ENCODE assay signal across 13 cellular contexts in genomic region chr3:71254251-71254650, GRCh38.
DNase-seq lines count a peak whose midpoint lies in the region; ATAC-seq and TF ChIP-seq lines count a peak whose summit lies in the region.
"Had no signal": no experiment of that assay in that cellular context is flagged by ENCODE, and none has a peak within 500 bp of the region (broad histone marks: within the 10 kb centered on the region; RNA-seq: fewer than 3 reads in every experiment).

No MANE protein-coding gene starts in this region.

- TF ChIP-seq CTCF in Peyer's patch (IDR thresholded peaks at IDR 0.05) (no peak), heart right ventricle (IDR thresholded peaks at IDR 0.05) (no peak), dorsolateral prefrontal cortex (IDR thresholded peaks at IDR 0.05 in 54 of 56, conservative IDR thresholded peaks at IDR 0.05 in 2 of 56; ENCODE audit: low read depth in 1 of 56, partially characterized antibody in 56 of 56) (no peak), tibial nerve (IDR thresholded peaks at IDR 0.05) (no peak)

- WGBS in heart right ventricle, 2 donors: 51 to 57% methylated on average over 4 of the region's 4 CpGs
- 76 to 82% methylated on average over 4 of the region's 4 CpGs for WGBS in tibial nerve, 2 donors

- H3K36me3 ChIP-seq in Peyer's patch (no peaks in the 10 kb centered on the region), heart right ventricle (no peaks in the 10 kb centered on the region), tibial nerve (no peaks in the 10 kb centered on the region)
- H3K36me3 ChIP-seq in naive thymus-derived CD4-positive, alpha-beta T cell (ENCODE audit: control insufficient read depth in 2 of 3, insufficient read depth in 3 of 3, low read length in 3 of 3): peaks cover 0 to 10% (median 0%) of the 10 kb centered on the region in 3 experiments

- DNase-seq in ACHN (peak; percentile 57), Peyer's patch (peak in 1 of 3 donors; percentile 53), heart right ventricle (no peak), dorsolateral prefrontal cortex (no peak), CD1c-positive myeloid dendritic cell (ENCODE audit: extremely low spot score) (no peak), tibial nerve (ENCODE audit: low spot score in 2 of 2) (no peak)
- DNase-seq in naive thymus-derived CD4-positive, alpha-beta T cell: no peak
- no peak for DNase-seq in activated CD8-positive, alpha-beta memory T cell treated with anti-CD3 and anti-CD28 coated beads for 24 hours
- DNase-seq: activated CD4-positive, alpha-beta T cell treated with anti-CD3 and anti-CD28 coated beads for 4 hours; HCEC 1CT; NCI-H1417 treated with DMSO at 0.1 percent for 48 hours; T-helper 2 cell; testis had no signal

- peak overlapping the region in 8 of 9 donors; percentile 52 to 77 (median 64) for H3K27ac Mint-ChIP-seq in naive thymus-derived CD4-positive, alpha-beta T cell

- no peaks in the 10 kb centered on the region for H3K9me3 ChIP-seq in Peyer's patch
- H3K9me3 ChIP-seq in heart right ventricle: no peaks in the 10 kb centered on the region
- H3K9me3 ChIP-seq in naive thymus-derived CD4-positive, alpha-beta T cell (ENCODE audit: control insufficient read depth in 2 of 3, low read length in 3 of 3): no peaks in the 10 kb centered on the region
- no peaks in the 10 kb centered on the region for H3K9me3 ChIP-seq in tibial nerve
- H3K9me3 ChIP-seq: testis had no signal

- H3K36me3 Mint-ChIP-seq in naive thymus-derived CD4-positive, alpha-beta T cell: peaks cover 4 to 63% (median 23%) of the 10 kb centered on the region in 5 donors

- H3K27me3 ChIP-seq in Peyer's patch: no peaks in the 10 kb centered on the region
- no peaks in the 10 kb centered on the region for H3K27me3 ChIP-seq in heart right ventricle
- no peaks in the 10 kb centered on the region for H3K27me3 ChIP-seq in naive thymus-derived CD4-positive, alpha-beta T cell (ENCODE audit: control insufficient read depth in 2 of 2, insufficient read depth in 2 of 2, low read length in 2 of 2)
- H3K27me3 ChIP-seq in dorsolateral prefrontal cortex: no peaks in the 10 kb centered on the region
- H3K27me3 ChIP-seq in tibial nerve: no peaks in the 10 kb centered on the region
- H3K27me3 ChIP-seq: testis had no signal

- in situ Hi-C loops in ACHN (cut with HindIII; ENCODE audit: low pct_ligation_motif_present, low pct_unique_long_range_greater_than_20kb, low sequenced_read_pairs): no loop called here

- peaks cover 7 to 94% (median 81%) of the 10 kb centered on the region in 7 donors for H3K4me1 Mint-ChIP-seq in naive thymus-derived CD4-positive, alpha-beta T cell

- peak in 7 of 8 donors; percentile 48 to 82 (median 69) for ATAC-seq in heart right ventricle
- no peak for ATAC-seq in naive thymus-derived CD4-positive, alpha-beta T cell

- no peaks in the 10 kb centered on the region for H3K27me3 Mint-ChIP-seq in naive thymus-derived CD4-positive, alpha-beta T cell

- peaks cover 0 to 3% (median 0%) of the 10 kb centered on the region in 11 donors for H3K9me3 Mint-ChIP-seq in naive thymus-derived CD4-positive, alpha-beta T cell

- peak overlapping the region in 1 of 10 donors; percentile 14 for H3K4me3 Mint-ChIP-seq in naive thymus-derived CD4-positive, alpha-beta T cell

- CTCF ChIA-PET in naive thymus-derived CD4-positive, alpha-beta T cell (lab: Charles Lee): no interaction called here

- TF ChIP-seq EP300 in tibial nerve (IDR thresholded peaks at IDR 0.05): no peak

- POLR2A ChIA-PET in naive thymus-derived CD4-positive, alpha-beta T cell (lab: Charles Lee): interaction anchor here (0.8 to 1.3 kb wide), 2 partner anchors 11 to 169 kb away, joined by 3 read pairs; no protein-coding TSS in a partner anchor

- H3K4me3 ChIP-seq in Peyer's patch (no peak overlapping the region), heart right ventricle (no peak overlapping the region), dorsolateral prefrontal cortex (no peak overlapping the region), tibial nerve (no peak overlapping the region)
- no peak overlapping the region for H3K4me3 ChIP-seq in naive thymus-derived CD4-positive, alpha-beta T cell (ENCODE audit: low read length)
- H3K4me3 ChIP-seq: testis had no signal

- TF ChIP-seq POLR2A in Peyer's patch (IDR thresholded peaks at IDR 0.05) (no peak), tibial nerve (IDR thresholded peaks at IDR 0.05) (no peak)

- peaks cover 0 to 7% (median 0%) of the 10 kb centered on the region in 4 donors for H3K4me1 ChIP-seq in Peyer's patch
- H3K4me1 ChIP-seq in heart right ventricle: peaks cover 2 to 38% (median 17%) of the 10 kb centered on the region in 9 donors
- peaks cover 0 to 36% of the 10 kb centered on the region in 2 donors for H3K4me1 ChIP-seq in naive thymus-derived CD4-positive, alpha-beta T cell (ENCODE audit: control insufficient read depth in 2 of 2, insufficient read depth in 2 of 2, low read length in 2 of 2)
- peaks cover 0 to 15% (median 2%) of the 10 kb centered on the region in 4 donors for H3K4me1 ChIP-seq in tibial nerve
- H3K4me1 ChIP-seq: testis had no signal

- H3K27ac ChIP-seq in Peyer's patch (peak overlapping the region in 3 of 4 donors; percentile 23 to 62 (median 41)), heart right ventricle (peak overlapping the region in 8 of 10 donors; percentile 13 to 70 (median 51)), dorsolateral prefrontal cortex (no peak overlapping the region), tibial nerve (no peak overlapping the region)
- H3K27ac ChIP-seq in naive thymus-derived CD4-positive, alpha-beta T cell (ENCODE audit: low read depth, low read length): no peak overlapping the region
- H3K27ac ChIP-seq: testis had no signal

- intact Hi-C loops in heart right ventricle (cut with DNase I) (no loop called here), dorsolateral prefrontal cortex (cut with DNase I) (no loop called here)
- intact Hi-C loops in naive thymus-derived CD4-positive, alpha-beta T cell (cut with micrococcal nuclease): loop anchor here in 1 of 2 donors (5.0 kb wide), 2 partner anchors 33 to 258 kb away; no protein-coding TSS in a partner anchor

Comparison
In these comparisons a context has a peak if more than half of its experiments do, and no peak if none do; other contexts are left out.
1. H3K27ac ChIP-seq: peak in Peyer's patch (3 of 4) and heart right ventricle (8 of 10); none in naive thymus-derived CD4-positive, alpha-beta T cell (single experiment), dorsolateral prefrontal cortex (0 of 59) and tibial nerve (0 of 4).